21 cellular contexts compared by ENCODE assay signal in the genomic region with DNA sequence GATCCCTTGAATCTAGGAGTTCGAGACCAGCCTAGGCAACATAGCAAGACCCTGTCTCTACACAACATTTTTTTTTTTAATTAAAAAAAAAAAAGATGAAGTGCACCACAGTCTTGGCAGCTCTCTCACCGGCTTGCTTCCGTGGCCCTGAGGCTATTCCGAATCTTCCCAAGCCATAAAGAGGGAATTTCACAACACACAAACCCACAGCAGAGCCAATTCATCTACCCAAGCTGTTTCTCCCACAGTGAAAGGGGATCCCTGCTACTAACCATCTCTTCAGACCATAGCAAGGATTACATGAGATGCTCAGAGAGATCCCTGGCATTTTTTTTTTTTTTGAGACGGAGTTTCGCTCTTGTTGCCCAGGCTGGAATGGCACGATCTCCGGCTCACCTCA. TPM values are rescaled to one million over a fixed set of nuclear protein-coding genes. Genes with fewer than 3 reads are reported as not detected.
A peak's percentile ranks its signal among the peaks of the same experiment; 100 is the strongest.
DNase-seq lines count a peak whose midpoint lies in the region; TF ChIP-seq lines count a peak whose summit lies in the region.
"Had no signal": no experiment of that assay in that cellular context is flagged by ENCODE, and none has a peak within 500 bp of the region (broad histone marks: within the 10 kb centered on the region; RNA-seq: fewer than 3 reads in every experiment).

No MANE protein-coding gene starts in this region.

- H3K4me1 ChIP-seq in HUES64 (ENCODE audit: insufficient read depth, low read length) (0 out of 2 replicates have a peak, but pooled peaks cover 8% of the 10 kb centered on the region), osteoblast (ENCODE audit: insufficient read depth, low read length) (no peaks in the 10 kb centered on the region)
- H3K4me1 ChIP-seq: BLaER1, Caco-2 had no signal

- peaks cover 84% of the 10 kb centered on the region for H3K36me3 ChIP-seq in HUES64 (ENCODE audit: insufficient read depth, low read length)
- H3K36me3 ChIP-seq in SK-N-MC (ENCODE audit: insufficient read depth, low read length): peaks cover 80% of the 10 kb centered on the region
- H3K36me3 ChIP-seq in osteoblast (ENCODE audit: insufficient read depth, low read length): peaks cover 54% of the 10 kb centered on the region

- no peak overlapping the region for H2AFZ ChIP-seq in osteoblast (ENCODE audit: low read length)

- DNase-seq in AG20443 (ENCODE audit: low spot score) (peak; percentile 16), SK-N-MC (ENCODE audit: low read depth, low spot score) (peak; percentile 60), osteoblast (ENCODE audit: insufficient read length, low spot score, missing footprints) (peak; percentile 10), NCI-H2029 (lab: John Stamatoyannopoulos, UW) (no peak), NCI-H526 (lab: John Stamatoyannopoulos, UW) (no peak), COR-L47 (lab: John Stamatoyannopoulos, UW) (no peak)
- DNase-seq: Caco-2; CD4-positive, alpha-beta memory T cell; GF-D8; Karpas-422; NCI-H2029 treated with DMSO at 0.1 percent for 48 hours; NCI-H69; SIG-M5; T-helper 2 cell had no signal

- H3K9ac ChIP-seq in HUES64 (ENCODE audit: low read depth, low read length) (0 out of 2 replicates have a peak overlapping the region, but pooled peaks have one; percentile 24), SK-N-MC (ENCODE audit: insufficient read length) (no peak overlapping the region)
- H3K9ac ChIP-seq: BLaER1 had no signal

- no peak for TF ChIP-seq CTCF in osteoblast (IDR thresholded peaks at IDR 0.05; ENCODE audit: extremely low read depth, low read depth, low read length)

- H3K27me3 ChIP-seq in HUES64 (ENCODE audit: insufficient read depth, low read length) (no peaks in the 10 kb centered on the region), osteoblast (ENCODE audit: insufficient read depth, low read length) (no peaks in the 10 kb centered on the region)
- H3K27me3 ChIP-seq: BLaER1 had no signal

- H3K4me2 ChIP-seq in osteoblast (ENCODE audit: insufficient read depth, low read length): no peak overlapping the region
- H3K4me2 ChIP-seq: BLaER1 had no signal

- H3K79me2 ChIP-seq in osteoblast (ENCODE audit: insufficient read depth, low read length): peaks cover 40% of the 10 kb centered on the region

- 95% methylated on average over 8 of the region's 8 CpGs for WGBS in HUES64

- no peak overlapping the region for H3K27ac ChIP-seq in HUES64 (ENCODE audit: low read depth, low read length)
- H3K27ac ChIP-seq in SK-N-MC: no peak overlapping the region
- H3K27ac ChIP-seq in osteoblast (ENCODE audit: low read depth, low read length): no peak overlapping the region
- H3K27ac ChIP-seq: BLaER1 had no signal

- H4K20me1 ChIP-seq in osteoblast (ENCODE audit: insufficient read depth, low read length): peaks cover 56% of the 10 kb centered on the region

- H3K4me3 ChIP-seq in HUES64 (ENCODE audit: low read length) (no peak overlapping the region), SK-N-MC (no peak overlapping the region), osteoblast (ENCODE audit: insufficient read depth, low read length) (no peak overlapping the region)
- H3K4me3 ChIP-seq: BLaER1 had no signal

- H3K9me3 ChIP-seq in HUES64 (ENCODE audit: insufficient read depth, low read depth, low read length) (no peaks in the 10 kb centered on the region), SK-N-MC (ENCODE audit: low read depth, low read length) (no peaks in the 10 kb centered on the region), osteoblast (ENCODE audit: low read depth, low read length) (no peaks in the 10 kb centered on the region)
- H3K9me3 ChIP-seq: BLaER1, Caco-2 had no signal

RNA-seq across cellular contexts. Expression of gene CHD5, which starts 8.3 kb away (rescaled TPM):
- 0.25 TPM for polyA plus RNA-seq in HUES64 (2013, experiment 1 of 2)
- polyA plus RNA-seq in HUES64 (2013, experiment 2 of 2): 0.89 TPM
- under 0.01 TPM in 1 of 2 replicates, not detected in the other for total RNA-seq in osteoblast
- polyA plus RNA-seq: CD4-positive, alpha-beta memory T cell had no signal

RNA-seq across cellular contexts. Expression of gene RPL22, which starts 10.9 kb away (rescaled TPM):
- polyA plus RNA-seq in HUES64 (2013, experiment 1 of 2): 320 TPM
- 370 TPM for polyA plus RNA-seq in HUES64 (2013, experiment 2 of 2)
- 93.0 and 99.3 TPM in 2 replicates for total RNA-seq in osteoblast

RNA-seq across cellular contexts. Expression of gene RNF207, which starts 17.5 kb away (rescaled TPM):
- polyA plus RNA-seq in HUES64 (2013, experiment 1 of 2): 0.80 TPM
- polyA plus RNA-seq in HUES64 (2013, experiment 2 of 2): 2.5 TPM
- 10.6 and 42.7 TPM in 2 replicates for total RNA-seq in osteoblast

RNA-seq across cellular contexts. Expression of gene ICMT, which starts 47.3 kb away (rescaled TPM):
- polyA plus RNA-seq in HUES64 (2013, experiment 1 of 2): 95.1 TPM
- polyA plus RNA-seq in HUES64 (2013, experiment 2 of 2): 86.5 TPM
- 60.8 and 63.6 TPM in 2 replicates for total RNA-seq in osteoblast

RNA-seq across cellular contexts. Expression of gene HES3, which starts 55.5 kb away (rescaled TPM):
- 40.9 TPM for polyA plus RNA-seq in HUES64 (2013, experiment 1 of 2)
- 47.5 TPM for polyA plus RNA-seq in HUES64 (2013, experiment 2 of 2)
- not detected in 2 replicates for total RNA-seq in osteoblast
- total RNA-seq: A673; Caco-2; CD4-positive, alpha-beta memory T cell; H4; HepG2; HT-29; NCI-H460 had no signal
- polyA plus RNA-seq: CD4-positive, alpha-beta memory T cell; HepG2 had no signal

Comparison
In these comparisons a context has a peak if more than half of its experiments do, and no peak if none do; other contexts are left out.
1. DNase-seq: peak in AG20443 (single experiment), SK-N-MC (single experiment) and osteoblast (single experiment); none in NCI-H2029 (single experiment), NCI-H526 (0 of 2) and COR-L47 (single experiment).